Comparison of ENCODE assay signal across 12 cellular contexts in the genomic region with DNA sequence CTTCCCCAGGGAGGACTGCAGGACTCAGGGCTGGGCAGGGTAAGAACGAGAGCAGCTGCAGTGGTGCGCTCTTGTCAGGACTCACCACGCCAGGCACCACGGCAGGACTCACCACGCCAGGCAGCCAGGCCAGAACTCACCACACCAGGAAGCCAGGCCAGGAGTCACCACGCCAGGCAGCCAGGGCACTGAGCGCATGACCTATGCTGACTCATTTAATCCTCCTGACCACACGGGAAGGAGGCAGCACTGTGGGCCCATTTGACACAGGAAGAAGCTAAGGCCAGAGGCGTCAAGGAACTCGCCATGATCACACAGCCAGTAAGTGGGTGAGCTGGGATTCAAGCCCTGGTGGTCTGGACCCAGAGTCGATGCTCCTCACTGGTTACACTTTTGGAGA.
DNase-seq lines count a peak whose midpoint lies in the region; ATAC-seq lines count a peak whose summit lies in the region.
"Had no signal": no experiment of that assay in that cellular context is flagged by ENCODE, and none has a peak within 500 bp of the region (broad histone marks: within the 10 kb centered on the region; RNA-seq: fewer than 3 reads in every experiment).

No MANE protein-coding gene starts in this region.

- DNase-seq in Caki2 (ENCODE audit: low read depth): peak; percentile 54
- DNase-seq in M059J (ENCODE audit: low read depth): peak; percentile 96
- DNase-seq in astrocyte of the hippocampus (ENCODE audit: low read depth, low spot score): peak; percentile 69
- DNase-seq in myocyte (ENCODE audit: low read depth): peak; percentile 89
- no peak for DNase-seq in GOT3 (lab: John Stamatoyannopoulos, UW)
- no peak for DNase-seq in T-helper 9 cell
- DNase-seq: activated CD8-positive, alpha-beta memory T cell treated with anti-CD3 and anti-CD28 coated beads for 24 hours; DMS79 treated with DMSO at 0.1 percent for 48 hours; retina had no signal

- in situ Hi-C loops in Caki2 (cut with HindIII; ENCODE audit: low pct_unique_long_range_greater_than_20kb, low sequenced_read_pairs): no loop called here

- no peak for ATAC-seq in GM18867 (IDR thresholded peaks at IDR 0.05; ENCODE audit: unreplicated experiment)
- ATAC-seq in GM21825 (IDR thresholded peaks at IDR 0.05; ENCODE audit: unreplicated experiment): no peak
- ATAC-seq: left lobe of liver had no signal

Comparison
In these comparisons a context has a peak if more than half of its experiments do, and no peak if none do; other contexts are left out.
1. DNase-seq: peak in Caki2 (single experiment), M059J (single experiment), astrocyte of the hippocampus (single experiment) and myocyte (single experiment); none in GOT3 (single experiment) and T-helper 9 cell (single experiment).